31 cellular contexts compared by ENCODE assay signal in the genomic region with DNA sequence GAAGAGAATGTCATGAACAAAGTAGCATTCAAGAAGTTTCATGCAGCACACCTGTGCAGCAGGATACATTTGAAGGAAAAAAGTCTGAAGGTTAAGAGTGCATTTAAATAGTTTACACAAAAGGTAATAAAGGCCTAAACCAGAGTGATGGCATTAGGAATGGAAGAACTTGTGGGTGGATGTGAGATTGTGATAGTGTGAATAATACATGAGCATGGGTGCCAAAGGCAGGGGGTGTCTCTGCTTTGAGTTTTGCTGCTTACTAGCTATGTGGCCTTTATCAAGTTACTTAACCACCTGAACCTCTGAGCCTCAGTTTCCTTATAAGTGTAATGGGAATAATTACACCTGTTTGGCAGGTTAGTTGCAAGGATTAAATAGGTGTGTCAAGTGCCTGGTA.
"Had no signal": no experiment of that assay in that cellular context is flagged by ENCODE, and none has a peak within 500 bp of the region (broad histone marks: within the 10 kb centered on the region; RNA-seq: fewer than 3 reads in every experiment).

No MANE protein-coding gene starts in this region.

- H3K4me1 ChIP-seq: body of pancreas, esophagus muscularis mucosa, foreskin keratinocyte, neural progenitor cell, parathyroid adenoma, stomach, upper lobe of left lung, vagina had no signal

- H3K4me3 Mint-ChIP-seq: immature natural killer cell; mesothelial cell of epicardium; naive thymus-derived CD4-positive, alpha-beta T cell; neural progenitor cell had no signal

- H3K36me3 ChIP-seq: neural progenitor cell, right atrium auricular region, thyroid gland had no signal

- FAIRE-seq: colon, kidney had no signal

- DNase-seq: activated CD8-positive, alpha-beta memory T cell treated with anti-CD3 and anti-CD28 coated beads for 24 hours; activated effector memory CD4-positive, alpha-beta T cell treated with anti-CD3 and anti-CD28 coated beads, Interleukin-2, amount 50 U/mL, for 16 hours; activated naive CD4-positive, alpha-beta T cell treated with anti-CD3 and anti-CD28 coated beads, Interleukin-2, amount 50 U/mL, for 16 hours; aorta; body of pancreas; dermis blood vessel endothelial cell; effector CD4-positive, alpha-beta T cell; foreskin keratinocyte; heart left ventricle; hypothalamus; immature natural killer cell; kidney; left colon; naive thymus-derived CD4-positive, alpha-beta T cell; occipital lobe; stimulated activated CD4-positive, alpha-beta T cell treated with anti-CD3 and anti-CD28 coated beads, Interleukin-1b, Interleukin-23, amount 100 ng/mL, for 48 hours; stomach; T-helper 9 cell; thyroid gland; upper lobe of left lung; WERI-Rb-1 had no signal

- H3K9me3 ChIP-seq: body of pancreas, right atrium auricular region, thyroid gland, vagina had no signal

- H3K27ac ChIP-seq: body of pancreas, esophagus muscularis mucosa, foreskin keratinocyte, neural progenitor cell, parathyroid adenoma, SK-N-MC, stomach, thyroid gland, upper lobe of left lung, vagina, WERI-Rb-1 had no signal

- H3K4me3 ChIP-seq: body of pancreas, esophagus muscularis mucosa, heart left ventricle, neural progenitor cell, right atrium auricular region, SK-N-MC, smooth muscle cell, stomach, thyroid gland, upper lobe of left lung, vagina had no signal

- H3K27me3 ChIP-seq: body of pancreas, esophagus muscularis mucosa, foreskin keratinocyte, heart left ventricle, neural progenitor cell, right atrium auricular region, stomach, thyroid gland, upper lobe of left lung, vagina had no signal

- H3K4me1 Mint-ChIP-seq: mesothelial cell of epicardium, neural progenitor cell had no signal

- H3K27ac Mint-ChIP-seq: mesothelial cell of epicardium; naive thymus-derived CD4-positive, alpha-beta T cell; neural progenitor cell had no signal

- ATAC-seq: activated CD4-positive, CD25-positive, alpha-beta regulatory T cell treated with anti-CD3 and anti-CD28 coated beads, Interleukin-2, amount 50 U/mL, for 24 hours; body of pancreas; foreskin keratinocyte; heart left ventricle; left colon; naive thymus-derived CD4-positive, alpha-beta T cell had no signal

- H3K27me3 Mint-ChIP-seq: naive thymus-derived CD4-positive, alpha-beta T cell had no signal
